19 cellular contexts compared by ENCODE assay signal in the genomic region with DNA sequence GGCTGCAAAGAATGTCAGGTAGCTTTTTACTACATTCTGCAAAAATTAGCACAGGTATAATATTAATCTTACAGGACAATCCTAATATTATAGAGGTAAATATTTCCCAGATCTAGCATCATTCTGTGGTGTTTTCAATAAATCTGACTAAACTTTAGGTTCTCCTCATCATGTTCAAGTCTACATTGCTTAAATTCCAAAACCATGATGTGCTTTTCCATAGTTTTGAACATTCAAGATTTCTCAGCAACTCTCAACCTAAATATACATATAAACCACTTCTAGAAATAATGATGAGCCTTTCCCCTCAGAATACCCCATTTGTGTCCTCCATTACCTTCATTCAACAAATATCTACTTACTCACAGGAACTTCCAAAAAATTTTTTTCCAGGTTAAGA. TPM values are rescaled to one million over a fixed set of nuclear protein-coding genes. Genes with fewer than 3 reads are reported as not detected.
DNase-seq lines count a peak whose midpoint lies in the region; TF ChIP-seq lines count a peak whose summit lies in the region.
"Had no signal": no experiment of that assay in that cellular context is flagged by ENCODE, and none has a peak within 500 bp of the region (broad histone marks: within the 10 kb centered on the region; RNA-seq: fewer than 3 reads in every experiment).

No MANE protein-coding gene starts in this region.

- peak; percentile 21 for DNase-seq in AG08395 (ENCODE audit: low spot score)
- DNase-seq in GM03348 (ENCODE audit: low spot score), result peak; percentile 20
- DNase-seq in amniotic epithelial cell (ENCODE audit: low read depth), result peak; percentile 16
- no peak for DNase-seq in glutamatergic neuron
- DNase-seq in T-helper 2 cell, result no peak
- no peak for DNase-seq in HuH-7.5 (ENCODE audit: low spot score)
- DNase-seq in hypothalamus (lab: John Stamatoyannopoulos, UW), result no peak
- no peak for DNase-seq in NCI-H510A treated with DMSO at 0.1 percent for 48 hours (lab: John Stamatoyannopoulos, UW)
- DNase-seq: activated CD4-positive, alpha-beta memory T cell treated with anti-CD3 and anti-CD28 coated beads for 36 hours; activated gamma-delta T cell treated with Interleukin-2 at 50 U/mL for 16 hours; cerebellar nuclear complex; DMS 273 treated with DMSO at 0.1 percent for 48 hours; effector CD4-positive, alpha-beta T cell; gastrocnemius medialis; GDM1; NCI-H146; NCI-H2171; spleen; trophoblast cell had no signal

- H3K4me3 Mint-ChIP-seq in glutamatergic neuron (ENCODE audit: unreplicated experiment), result no peak overlapping the region
- H3K4me3 Mint-ChIP-seq: activated CD4-positive, alpha-beta memory T cell treated with anti-CD3 and anti-CD28 coated beads for 36 hours had no signal

- H3K27me3 Mint-ChIP-seq in glutamatergic neuron (ENCODE audit: unreplicated experiment), result no peaks in the 10 kb centered on the region
- H3K27me3 Mint-ChIP-seq: activated CD4-positive, alpha-beta memory T cell treated with anti-CD3 and anti-CD28 coated beads for 36 hours had no signal

- TF ChIP-seq CTCF in glutamatergic neuron (IDR thresholded peaks at IDR 0.05; ENCODE audit: partially characterized antibody, unreplicated experiment), result no peak

- no peaks in the 10 kb centered on the region for H3K36me3 Mint-ChIP-seq in glutamatergic neuron (ENCODE audit: unreplicated experiment)

- peaks cover 4% of the 10 kb centered on the region for H3K9me3 Mint-ChIP-seq in glutamatergic neuron (ENCODE audit: unreplicated experiment)
- H3K9me3 Mint-ChIP-seq: activated CD4-positive, alpha-beta memory T cell treated with anti-CD3 and anti-CD28 coated beads for 36 hours had no signal

- peaks cover 11% of the 10 kb centered on the region for H3K4me1 Mint-ChIP-seq in glutamatergic neuron (ENCODE audit: low read depth, unreplicated experiment)

- H3K27ac Mint-ChIP-seq in glutamatergic neuron (ENCODE audit: unreplicated experiment), result peak overlapping the region; percentile 8
- H3K27ac Mint-ChIP-seq: activated CD4-positive, alpha-beta memory T cell treated with anti-CD3 and anti-CD28 coated beads for 36 hours had no signal

RNA-seq across cellular contexts. Expression of a gene that starts 23.1 kb away (rescaled TPM):
- total RNA-seq in glutamatergic neuron (ENCODE audit: unreplicated experiment), result 92.8 TPM

Comparison
In these comparisons a context has a peak if more than half of its experiments do, and no peak if none do; other contexts are left out.
1. DNase-seq: peak in AG08395 (single experiment), GM03348 (single experiment) and amniotic epithelial cell (single experiment); none in glutamatergic neuron (single experiment), T-helper 2 cell (0 of 5), HuH-7.5 (single experiment), hypothalamus (0 of 51) and NCI-H510A treated with DMSO at 0.1 percent for 48 hours (single experiment).